Comparison of ENCODE assay signal across 24 cellular contexts in genomic region chr4:130534651-130535050, GRCh38.
"Had no signal": no experiment of that assay in that cellular context is flagged by ENCODE, and none has a peak within 500 bp of the region (broad histone marks: within the 10 kb centered on the region; RNA-seq: fewer than 3 reads in every experiment).

No MANE protein-coding gene starts in this region.

- H3K4me3 ChIP-seq: colonic mucosa, coronary artery, dorsolateral prefrontal cortex, esophagus muscularis mucosa, esophagus squamous epithelium, gastrocnemius medialis, gastroesophageal sphincter, heart left ventricle, heart right ventricle had no signal

- DNase-seq: colonic mucosa; cortex of kidney; dermis blood vessel endothelial cell; dorsolateral prefrontal cortex; effector CD4-positive, alpha-beta T cell; effector CD8-positive, alpha-beta T cell; effector memory CD4-positive, alpha-beta T cell; effector memory CD8-positive, alpha-beta T cell; endodermal cell; erythroblast; esophagus squamous epithelium; foreskin fibroblast; foreskin keratinocyte; foreskin melanocyte; gastrocnemius medialis; glutamatergic neuron; head of caudate nucleus; heart left ventricle; heart right ventricle had no signal

- H3K27ac ChIP-seq: colonic mucosa, coronary artery, dorsolateral prefrontal cortex, epithelial cell of prostate, esophagus muscularis mucosa, esophagus squamous epithelium, foreskin keratinocyte, gastrocnemius medialis, gastroesophageal sphincter, heart left ventricle, heart right ventricle had no signal

- H3K27me3 ChIP-seq: colonic mucosa, dorsolateral prefrontal cortex, esophagus muscularis mucosa, esophagus squamous epithelium, foreskin keratinocyte, gastrocnemius medialis, gastroesophageal sphincter, heart left ventricle, heart right ventricle had no signal

- H3K36me3 ChIP-seq: colonic mucosa, esophagus muscularis mucosa, esophagus squamous epithelium, gastrocnemius medialis, gastroesophageal sphincter, heart left ventricle, heart right ventricle had no signal

- ATAC-seq: effector memory CD8-positive, alpha-beta T cell; esophagus mucosa; foreskin keratinocyte; gastrocnemius medialis; gastroesophageal sphincter; heart left ventricle; heart right ventricle had no signal

- H3K4me1 ChIP-seq: colonic mucosa, esophagus muscularis mucosa, esophagus squamous epithelium, foreskin keratinocyte, gastrocnemius medialis, gastroesophageal sphincter, heart left ventricle, heart right ventricle had no signal

- H3K9me3 ChIP-seq: colonic mucosa, esophagus muscularis mucosa, esophagus squamous epithelium, gastrocnemius medialis, gastroesophageal sphincter, heart left ventricle had no signal
